Comparison of ENCODE assay signal across 10 cellular contexts in genomic region chr11:17906436-17906835, GRCh38.
A peak's percentile ranks its signal among the peaks of the same experiment; 100 is the strongest.
DNase-seq lines count a peak whose midpoint lies in the region; TF ChIP-seq lines count a peak whose summit lies in the region.
"Had no signal": no experiment of that assay in that cellular context is flagged by ENCODE, and none has a peak within 500 bp of the region (broad histone marks: within the 10 kb centered on the region; RNA-seq: fewer than 3 reads in every experiment).

No MANE protein-coding gene starts in this region.

- H3K27me3 ChIP-seq in endodermal cell (ENCODE audit: control insufficient read depth, insufficient read depth, low read length, poor library complexity, severe bottlenecking) = no peaks in the 10 kb centered on the region
- H3K27me3 ChIP-seq: thyroid gland had no signal

- no peaks in the 10 kb centered on the region for H3K4me1 ChIP-seq in endodermal cell (ENCODE audit: control insufficient read depth, insufficient read depth, low read length)
- H3K4me1 ChIP-seq: thyroid gland had no signal

- no peaks in the 10 kb centered on the region for H3K27me3 Mint-ChIP-seq in endodermal cell (ENCODE audit: insufficient read depth)
- H3K27me3 Mint-ChIP-seq: CD4-positive, CD25-positive, alpha-beta regulatory T cell had no signal

- H3K36me3 ChIP-seq in endodermal cell (ENCODE audit: control insufficient read depth, insufficient read depth, low read length) = no peaks in the 10 kb centered on the region
- H3K36me3 ChIP-seq: thyroid gland had no signal

- 43 to 44% methylated on average over 1 to 7 of the region's 7 CpGs for WGBS in endodermal cell (ENCODE audit: insufficient coverage in 1 of 2, insufficient read length in 1 of 2), 2 experiments

- peak; percentile 11 for DNase-seq in NCI-H748 (lab: John Stamatoyannopoulos, UW; ENCODE audit: unreplicated experiment)
- DNase-seq in NCI-H748 treated with DMSO at 0.1 percent for 48 hours (lab: John Stamatoyannopoulos, UW) = no peak
- peak; percentile 6 for DNase-seq in NCI-H526 treated with DMSO at 0.1 percent for 48 hours (lab: John Stamatoyannopoulos, UW)
- DNase-seq in endodermal cell = peak; percentile 91
- DNase-seq in retinal pigment epithelial cell (ENCODE audit: low read depth) = no peak
- DNase-seq in OCI-M1 (lab: John Stamatoyannopoulos, UW) = no peak
- DNase-seq in stimulated activated naive CD4-positive, alpha-beta T cell (lab: John Stamatoyannopoulos, UW) = no peak
- DNase-seq in NCI-H524 treated with DMSO at 0.1 percent for 48 hours (lab: John Stamatoyannopoulos, UW) = no peak

- H3K9ac ChIP-seq in endodermal cell (ENCODE audit: extremely low read depth, low read length, poor library complexity, severe bottlenecking) = no peak overlapping the region

- no peaks in the 10 kb centered on the region for H3K9me3 ChIP-seq in endodermal cell (ENCODE audit: control insufficient read depth, low read length)
- H3K9me3 ChIP-seq: thyroid gland had no signal

- no peak overlapping the region for H3K27ac Mint-ChIP-seq in endodermal cell

- TF ChIP-seq CTCF in endodermal cell (conservative IDR thresholded peaks at IDR 0.05) (peak; percentile 86), retinal pigment epithelial cell (conservative IDR thresholded peaks at IDR 0.05; ENCODE audit: low read depth, low read length) (peak; percentile 44)

- no peak overlapping the region for H3K4me3 Mint-ChIP-seq in endodermal cell
- H3K4me3 Mint-ChIP-seq: CD4-positive, CD25-positive, alpha-beta regulatory T cell had no signal

- H3K4me1 Mint-ChIP-seq in endodermal cell = peaks cover 5% of the 10 kb centered on the region

- no peak overlapping the region for H3K27ac ChIP-seq in endodermal cell (ENCODE audit: low read depth, low read length)
- H3K27ac ChIP-seq: thyroid gland had no signal

- H3K36me3 Mint-ChIP-seq in endodermal cell (ENCODE audit: low read depth) = no peaks in the 10 kb centered on the region

- H3K9me3 Mint-ChIP-seq in endodermal cell = no peaks in the 10 kb centered on the region
- H3K9me3 Mint-ChIP-seq: CD4-positive, CD25-positive, alpha-beta regulatory T cell had no signal

- H3K4me3 ChIP-seq in endodermal cell (ENCODE audit: low read length) (no peak overlapping the region), retinal pigment epithelial cell (ENCODE audit: low read length) (no peak overlapping the region)
- H3K4me3 ChIP-seq: thyroid gland had no signal

Comparison
In these comparisons a context has a peak if more than half of its experiments do, and no peak if none do; other contexts are left out.
1. DNase-seq: peak in NCI-H748 (single experiment), NCI-H526 treated with DMSO at 0.1 percent for 48 hours (single experiment) and endodermal cell (single experiment); none in NCI-H748 treated with DMSO at 0.1 percent for 48 hours (single experiment), retinal pigment epithelial cell (single experiment), OCI-M1 (single experiment), stimulated activated naive CD4-positive, alpha-beta T cell (0 of 6) and NCI-H524 treated with DMSO at 0.1 percent for 48 hours (single experiment).